In the genomic region with DNA sequence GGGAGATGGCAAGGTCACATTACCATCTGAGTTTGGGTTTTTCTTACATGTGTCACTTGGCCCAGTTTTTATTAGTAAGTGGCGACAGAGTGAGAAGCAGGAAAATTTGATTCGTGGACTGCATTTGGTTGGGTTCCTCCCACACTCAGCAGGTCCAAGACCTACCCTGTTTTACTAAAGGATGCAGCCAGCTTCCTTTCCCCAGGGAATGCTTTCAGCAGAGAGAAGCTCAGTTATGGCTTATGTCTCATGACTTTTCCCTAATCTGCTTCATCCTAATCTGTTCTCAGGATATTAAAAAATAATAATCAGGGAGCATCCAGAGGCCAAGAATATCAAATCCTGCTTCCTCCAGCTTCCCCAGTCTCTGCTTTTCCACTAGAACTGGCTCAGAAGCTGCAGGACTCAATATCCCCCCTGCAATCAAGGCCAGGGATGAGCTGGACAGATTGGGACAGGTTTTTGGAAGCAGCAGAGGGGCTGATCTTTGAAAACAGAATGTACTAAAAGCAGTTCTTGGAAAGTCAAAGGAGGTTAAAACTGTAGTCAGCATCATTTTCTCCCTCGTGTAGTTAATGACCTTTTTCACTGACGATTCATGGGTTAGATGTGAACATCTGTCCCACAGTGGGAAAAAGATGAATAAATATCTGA, we compare ENCODE assay signal across 32 cellular contexts.
A peak's percentile ranks its signal among the peaks of the same experiment; 100 is the strongest.
DNase-seq lines count a peak whose midpoint lies in the region; ATAC-seq and TF ChIP-seq lines count a peak whose summit lies in the region.
"Had no signal": no experiment of that assay in that cellular context is flagged by ENCODE, and none has a peak within 500 bp of the region (broad histone marks: within the 10 kb centered on the region; RNA-seq: fewer than 3 reads in every experiment).

No MANE protein-coding gene starts in this region.

- BruUV-seq in mammary epithelial cell (replicated peaks; lab: Mats Ljungman, UMichigan): no TSS peak

- no peaks in the 10 kb centered on the region for H3K4me1 ChIP-seq in breast epithelium
- no peaks in the 10 kb centered on the region for H3K4me1 ChIP-seq in mammary epithelial cell (ENCODE audit: insufficient read depth, low read length)
- H3K4me1 ChIP-seq in heart right ventricle: peaks cover 0 to 27% (median 10%) of the 10 kb centered on the region in 9 donors
- H3K4me1 ChIP-seq in rectal smooth muscle tissue (ENCODE audit: control insufficient read depth, insufficient read depth, low read length): no peaks in the 10 kb centered on the region
- peaks cover 0 to 3% of the 10 kb centered on the region in 2 donors for H3K4me1 ChIP-seq in uterus
- H3K4me1 ChIP-seq: HAP-1 had no signal

- no peak overlapping the region for H3K4me3 Mint-ChIP-seq in activated CD4-positive, alpha-beta T cell treated with anti-CD3 and anti-CD28 coated beads, Interleukin-2, amount 10 ng/mL, durations not matched to agents 24 days and 14 days
- H3K4me3 Mint-ChIP-seq: activated CD4-positive, alpha-beta memory T cell treated with anti-CD3 and anti-CD28 coated beads for 36 hours; activated T-helper 17 cell treated with anti-CD3 and anti-CD28 coated beads, Interleukin-2, amount 50 U/mL, for 72 hours; central memory CD8-positive, alpha-beta T cell; T-helper 1 cell treated with Interleukin-12 subunit alpha and Interleukin-12 subunit beta and Interleukin-4 antibody, amounts not matched to agents 30 μg/mL and 1 μg/mL, for 36 hours had no signal

- CTCF ChIA-PET in mammary epithelial cell (lab: Charles Lee; ENCODE audit: low non-redundant PET): interaction anchor here (0.7 kb wide), 1 partner anchor 363 kb away, joined by 4 read pairs; no protein-coding TSS in a partner anchor

- no peaks in the 10 kb centered on the region for H3K4me1 Mint-ChIP-seq in activated CD4-positive, alpha-beta T cell treated with anti-CD3 and anti-CD28 coated beads, Interleukin-2, amount 10 ng/mL, durations not matched to agents 24 days and 14 days
- H3K4me1 Mint-ChIP-seq: activated T-helper 17 cell treated with anti-CD3 and anti-CD28 coated beads, Interleukin-2, amount 50 U/mL, for 72 hours; CD14-positive monocyte; central memory CD8-positive, alpha-beta T cell had no signal

- H3K27me3 Mint-ChIP-seq in activated CD4-positive, alpha-beta T cell treated with anti-CD3 and anti-CD28 coated beads, Interleukin-2, amount 10 ng/mL, durations not matched to agents 24 days and 14 days: no peaks in the 10 kb centered on the region
- H3K27me3 Mint-ChIP-seq: activated T-helper 17 cell treated with anti-CD3 and anti-CD28 coated beads, Interleukin-2, amount 50 U/mL, for 72 hours; central memory CD8-positive, alpha-beta T cell had no signal

- in situ Hi-C loops in mammary epithelial cell (cut with MboI; ENCODE audit: low sequenced_read_pairs in 2 of 2): no loop called here

- no peaks in the 10 kb centered on the region for H3K9me3 ChIP-seq in breast epithelium
- no peaks in the 10 kb centered on the region for H3K9me3 ChIP-seq in mammary epithelial cell (replicated peaks; ENCODE audit: insufficient read depth, low read length)
- H3K9me3 ChIP-seq in heart right ventricle: no peaks in the 10 kb centered on the region
- H3K9me3 ChIP-seq in uterus: no peaks in the 10 kb centered on the region
- H3K9me3 ChIP-seq: HAP-1, neutrophil had no signal

- no peak overlapping the region for H3K9ac ChIP-seq in mammary epithelial cell (ENCODE audit: insufficient read depth, low read length)
- H3K9ac ChIP-seq in rectal smooth muscle tissue (ENCODE audit: low read length): no peak overlapping the region
- H3K9ac ChIP-seq: KMS-11 had no signal

- peak overlapping the region; percentile 29 to 84 for H3K27ac ChIP-seq in breast epithelium
- no peak overlapping the region for H3K27ac ChIP-seq in mammary epithelial cell (ENCODE audit: insufficient read depth, low read depth, low read length)
- H3K27ac ChIP-seq in heart right ventricle: peak overlapping the region in 8 of 10 donors; percentile 13 to 63 (median 34)
- peak overlapping the region; percentile 33 for H3K27ac ChIP-seq in rectal smooth muscle tissue (ENCODE audit: low read depth, low read length)
- peak overlapping the region; percentile 70 to 72 for H3K27ac ChIP-seq in uterus
- H3K27ac ChIP-seq: KMS-11, neutrophil, SK-N-MC had no signal

- 88% methylated on average over 4 of the region's 4 CpGs for WGBS in mammary epithelial cell (ENCODE audit: low coverage, missing lambda C conversion rate)
- WGBS in heart right ventricle, 2 donors: 55 to 70% methylated on average over 4 of the region's 4 CpGs

- no peaks in the 10 kb centered on the region for H3K79me2 ChIP-seq in mammary epithelial cell (ENCODE audit: insufficient read depth, low read length)

- ATAC-seq in heart right ventricle: peak; percentile 78 to 93 (median 90)
- ATAC-seq in HG03196 (IDR thresholded peaks at IDR 0.05; ENCODE audit: unreplicated experiment): no peak
- ATAC-seq: activated CD4-positive, CD25-positive, alpha-beta regulatory T cell treated with anti-CD3 and anti-CD28 coated beads, Interleukin-2, amount 50 U/mL, for 24 hours; activated T-helper 17 cell treated with anti-CD3 and anti-CD28 coated beads, Interleukin-2, amount 50 U/mL, for 72 hours; left colon had no signal

- no peak overlapping the region for H3K4me2 ChIP-seq in mammary epithelial cell (ENCODE audit: insufficient read depth, low read depth, low read length)
- H3K4me2 ChIP-seq: KMS-11, smooth muscle cell had no signal

- H3K27me3 ChIP-seq in breast epithelium (no peaks in the 10 kb centered on the region), mammary epithelial cell (ENCODE audit: insufficient read depth, low read length) (no peaks in the 10 kb centered on the region), heart right ventricle (peaks cover 0 to 29% (median 0%) of the 10 kb centered on the region in 7 donors), rectal smooth muscle tissue (ENCODE audit: control insufficient read depth, insufficient read depth, low read length) (no peaks in the 10 kb centered on the region), uterus (no peaks in the 10 kb centered on the region)
- H3K27me3 ChIP-seq: neutrophil had no signal

- H3K36me3 Mint-ChIP-seq in activated CD4-positive, alpha-beta T cell treated with anti-CD3 and anti-CD28 coated beads, Interleukin-2, amount 10 ng/mL, durations not matched to agents 24 days and 14 days (ENCODE audit: low read depth): no peaks in the 10 kb centered on the region
- H3K36me3 Mint-ChIP-seq: activated CD4-positive, alpha-beta memory T cell treated with anti-CD3 and anti-CD28 coated beads for 36 hours; CD14-positive monocyte had no signal

- no peak for TF ChIP-seq CTCF in breast epithelium (IDR thresholded peaks at IDR 0.05)
- no peak for TF ChIP-seq CTCF in mammary epithelial cell (conservative IDR thresholded peaks at IDR 0.05 in 1 of 2, IDR thresholded peaks at IDR 0.05 in 1 of 2; ENCODE audit: extremely low read depth in 1 of 2, insufficient read depth in 1 of 2, low read depth in 1 of 2, low read length in 2 of 2)
- TF ChIP-seq CTCF in heart right ventricle (IDR thresholded peaks at IDR 0.05): no peak
- TF ChIP-seq CTCF in uterus (IDR thresholded peaks at IDR 0.05): no peak

- H4K20me1 ChIP-seq in mammary epithelial cell (ENCODE audit: insufficient read depth, low read length): no peaks in the 10 kb centered on the region

- H3K9me3 Mint-ChIP-seq in activated CD4-positive, alpha-beta T cell treated with anti-CD3 and anti-CD28 coated beads, Interleukin-2, amount 10 ng/mL, durations not matched to agents 24 days and 14 days: no peaks in the 10 kb centered on the region
- H3K9me3 Mint-ChIP-seq: activated CD4-positive, alpha-beta memory T cell treated with anti-CD3 and anti-CD28 coated beads for 36 hours; activated T-helper 17 cell treated with anti-CD3 and anti-CD28 coated beads, Interleukin-2, amount 50 U/mL, for 72 hours; central memory CD8-positive, alpha-beta T cell; T-helper 1 cell treated with Interleukin-12 subunit alpha and Interleukin-12 subunit beta and Interleukin-4 antibody, amounts not matched to agents 30 μg/mL and 1 μg/mL, for 36 hours had no signal

- TF ChIP-seq POLR2A in breast epithelium (IDR thresholded peaks at IDR 0.05): no peak
- TF ChIP-seq POLR2A in uterus (IDR thresholded peaks at IDR 0.05): no peak

- DNase-seq in breast epithelium (ENCODE audit: low spot score in 2 of 2): peak in 1 of 2 donors; percentile 39
- no peak for DNase-seq in mammary epithelial cell
- DNase-seq in heart right ventricle: peak in 1 of 2 donors; percentile 74
- DNase-seq in uterus: peak; percentile 71 to 75
- no peak for DNase-seq in activated CD4-positive, alpha-beta T cell treated with anti-CD3 and anti-CD28 coated beads, Interleukin-2, amount 10 ng/mL, durations not matched to agents 24 days and 14 days
- no peak for DNase-seq in activated T-cell treated with anti-CD3 and anti-CD28 coated beads, Interleukin-2, amount 50 U/mL, for 1 hour
- DNase-seq: 8988T; activated CD4-positive, alpha-beta memory T cell treated with anti-CD3 and anti-CD28 coated beads for 36 hours; activated CD8-positive, alpha-beta memory T cell treated with anti-CD3 and anti-CD28 coated beads, Interleukin-2, amount 50 U/mL, for 48 hours; activated naive CD4-positive, alpha-beta T cell treated with anti-CD3 and anti-CD28 coated beads, Interleukin-2, amount 50 U/mL, for 16 hours; DND-41; glutamatergic neuron; MM.1S; NCI-H1417; NCI-H2029 treated with DMSO at 0.1 percent for 48 hours; NCI-H226; NCI-H774; RPMI8226; stimulated activated CD4-positive, alpha-beta T cell treated with anti-CD3 and anti-CD28 coated beads, Interleukin-1b, Interleukin-23, amount 100 ng/mL, for 48 hours had no signal

- dilution Hi-C loops in mammary epithelial cell (cut with HindIII; ENCODE audit: low sequenced_read_pairs): no loop called here

- no peak overlapping the region for H3K27ac Mint-ChIP-seq in activated CD4-positive, alpha-beta T cell treated with anti-CD3 and anti-CD28 coated beads, Interleukin-2, amount 10 ng/mL, durations not matched to agents 24 days and 14 days
- H3K27ac Mint-ChIP-seq: activated CD4-positive, alpha-beta memory T cell treated with anti-CD3 and anti-CD28 coated beads for 36 hours; activated T-helper 17 cell treated with anti-CD3 and anti-CD28 coated beads, Interleukin-2, amount 50 U/mL, for 72 hours; T-helper 1 cell treated with Interleukin-12 subunit alpha and Interleukin-12 subunit beta and Interleukin-4 antibody, amounts not matched to agents 30 μg/mL and 1 μg/mL, for 36 hours had no signal

- H2AFZ ChIP-seq in mammary epithelial cell (ENCODE audit: low read depth, low read length): no peak overlapping the region

- H3K36me3 ChIP-seq in breast epithelium (no peaks in the 10 kb centered on the region), mammary epithelial cell (ENCODE audit: insufficient read depth, low read length) (no peaks in the 10 kb centered on the region), heart right ventricle (no peaks in the 10 kb centered on the region), rectal smooth muscle tissue (ENCODE audit: control insufficient read depth, insufficient read depth, low read length) (no peaks in the 10 kb centered on the region), uterus (no peaks in the 10 kb centered on the region)
- H3K36me3 ChIP-seq: HAP-1, neutrophil had no signal

- intact Hi-C loops in breast epithelium (cut with DNase I; ENCODE audit: low total_unique reads) (no loop called here), mammary epithelial cell (cut with micrococcal nuclease) (no loop called here), heart right ventricle (cut with DNase I) (loop anchor here in 1 of 10 donors (10.0 kb wide), 1 partner anchor 318 kb away; no protein-coding TSS in a partner anchor), uterus (cut with DNase I; ENCODE audit: low total_unique reads) (no loop called here)
- intact Hi-C loops in activated CD4-positive, alpha-beta T cell treated with anti-CD3 and anti-CD28 coated beads, Interleukin-2, amount 10 ng/mL, durations not matched to agents 24 days and 14 days (cut with micrococcal nuclease): no loop called here

- no peak overlapping the region for H3K4me3 ChIP-seq in breast epithelium
- no peak overlapping the region for H3K4me3 ChIP-seq in mammary epithelial cell (replicated peaks in 1 of 3; ENCODE audit: insufficient read depth in 1 of 3, low read depth in 2 of 3, low read length in 3 of 3)
- H3K4me3 ChIP-seq in heart right ventricle: no peak overlapping the region
- no peak overlapping the region for H3K4me3 ChIP-seq in rectal smooth muscle tissue (ENCODE audit: low read length)
- H3K4me3 ChIP-seq in uterus: no peak overlapping the region
- H3K4me3 ChIP-seq: HAP-1, SK-N-MC, smooth muscle cell had no signal

Comparison
In these comparisons a context has a peak if more than half of its experiments do, and no peak if none do; other contexts are left out.
1. DNase-seq: peak in uterus (2 of 2); none in mammary epithelial cell (single experiment), activated CD4-positive, alpha-beta T cell treated with anti-CD3 and anti-CD28 coated beads, Interleukin-2, amount 10 ng/mL, durations not matched to agents 24 days and 14 days (single experiment) and activated T-cell treated with anti-CD3 and anti-CD28 coated beads, Interleukin-2, amount 50 U/mL, for 1 hour (single experiment).